Comparison of ENCODE assay signal across 1 cellular context in genomic region chr4:70868778-70869177, GRCh38.
TF ChIP-seq lines count a peak whose summit lies in the region.

No MANE protein-coding gene starts in this region.

TF ChIP-seq in H1, 55 proteins besides CTCF, POLR2A, EP300 and RAD21:
- TF ChIP-seq SIX5 (IDR thresholded peaks at IDR 0.05; ENCODE audit: low read depth, low read length) = no peak
- peak; percentile 75; the same call in 1 of the 2 replicates for TF ChIP-seq TEAD4 (IDR thresholded peaks at IDR 0.05; ENCODE audit: low read depth, low read length)
- TF ChIP-seq ASH2L (IDR thresholded peaks at IDR 0.05; ENCODE audit: low read length) = no peak
